ENCODE assay signal across 1 cellular context in the genomic region with DNA sequence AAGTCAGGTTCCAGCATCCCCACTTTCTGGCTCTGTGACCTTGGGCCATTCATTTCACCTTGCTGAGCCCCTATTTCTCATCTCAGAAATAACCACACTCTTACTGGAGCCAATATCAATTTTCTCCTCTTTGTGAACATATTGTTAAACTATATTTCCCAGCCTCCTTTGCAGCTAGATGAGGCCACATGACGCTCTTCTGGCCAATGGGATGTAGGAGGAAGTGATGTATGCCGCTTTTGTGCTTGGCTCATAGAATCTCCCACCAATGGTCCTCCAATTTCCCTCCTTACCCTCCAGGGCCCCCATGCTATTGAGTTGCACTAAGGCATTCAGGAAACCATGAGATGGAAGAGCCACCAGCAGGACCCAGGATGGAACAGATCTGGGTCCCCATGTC.
TF ChIP-seq lines count a peak whose summit lies in the region.

No MANE protein-coding gene starts in this region.

TF ChIP-seq in H1, 55 proteins besides CTCF, POLR2A, EP300 and RAD21 (continued from another document):
- TF ChIP-seq, protein P1, sequence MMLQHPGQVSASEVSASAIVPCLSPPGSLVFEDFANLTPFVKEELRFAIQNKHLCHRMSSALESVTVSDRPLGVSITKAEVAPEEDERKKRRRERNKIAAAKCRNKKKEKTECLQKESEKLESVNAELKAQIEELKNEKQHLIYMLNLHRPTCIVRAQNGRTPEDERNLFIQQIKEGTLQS (IDR thresholded peaks at IDR 0.05; ENCODE audit: insufficient read depth, low read depth, low read length), result 0 out of 2 replicates have a peak, but pooled peaks have one; percentile 17
- TF ChIP-seq TAF7 (optimal IDR thresholded peaks at IDR 0.05; ENCODE audit: borderline replicate concordance, low read depth, low read length) (no peak), YY1 (IDR thresholded peaks at IDR 0.05; ENCODE audit: low read depth, low read length) (no peak), KDM1A (IDR thresholded peaks at IDR 0.05; ENCODE audit: borderline replicate concordance, low read length) (no peak)
- TF ChIP-seq, protein P2, sequence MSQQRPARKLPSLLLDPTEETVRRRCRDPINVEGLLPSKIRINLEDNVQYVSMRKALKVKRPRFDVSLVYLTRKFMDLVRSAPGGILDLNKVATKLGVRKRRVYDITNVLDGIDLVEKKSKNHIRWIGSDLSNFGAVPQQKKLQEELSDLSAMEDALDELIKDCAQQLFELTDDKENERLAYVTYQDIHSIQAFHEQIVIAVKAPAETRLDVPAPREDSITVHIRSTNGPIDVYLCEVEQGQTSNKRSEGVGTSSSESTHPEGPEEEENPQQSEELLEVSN (IDR thresholded peaks at IDR 0.05), result no peak
